8 cellular contexts compared by ENCODE assay signal in the genomic region with DNA sequence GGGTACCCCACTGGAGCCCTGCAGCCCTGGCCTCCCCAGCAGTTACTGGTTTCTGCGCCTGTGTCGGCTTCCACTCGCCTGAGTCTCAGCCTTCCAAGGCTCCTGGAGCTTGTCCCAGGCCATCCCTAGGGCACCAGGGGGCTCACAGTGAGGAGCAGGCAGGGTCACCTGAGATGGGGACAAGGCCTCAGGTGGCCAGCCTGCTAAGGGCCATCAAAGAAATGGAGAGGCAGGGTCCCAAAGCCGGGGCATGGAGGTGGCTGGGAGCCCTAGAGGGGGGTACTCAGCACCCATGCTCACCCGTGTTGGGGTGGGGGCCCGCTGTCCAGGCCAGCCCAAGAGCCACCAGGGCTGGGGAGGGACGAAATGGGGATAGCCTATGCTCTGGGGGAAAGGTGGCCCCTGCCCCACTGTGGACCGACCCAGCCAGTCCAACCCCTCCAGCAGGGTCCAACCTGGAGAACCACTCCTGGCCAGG. TPM values are rescaled to one million over a fixed set of nuclear protein-coding genes. Genes with fewer than 3 reads are reported as not detected.
DNase-seq lines count a peak whose midpoint lies in the region; ATAC-seq and TF ChIP-seq lines count a peak whose summit lies in the region.

No MANE protein-coding gene starts in this region.

- H3K36me3 Mint-ChIP-seq in progenitor cell of endocrine pancreas (ENCODE audit: insufficient read depth) = peaks cover 2% of the 10 kb centered on the region

- H3K27me3 ChIP-seq in SJSA1 (replicated peaks) (no peaks in the 10 kb centered on the region), fibroblast of lung (ENCODE audit: control insufficient read depth, insufficient read depth, low read length) (no peaks in the 10 kb centered on the region)

- H3K36me3 ChIP-seq in ES-I3 (ENCODE audit: insufficient read depth, low read length) (peaks cover 4% of the 10 kb centered on the region), SJSA1 (peaks cover 65% of the 10 kb centered on the region), fibroblast of lung (ENCODE audit: control insufficient read depth, insufficient read depth, low read length) (peaks cover 33% of the 10 kb centered on the region)

- H3K79me2 ChIP-seq in fibroblast of lung (ENCODE audit: control insufficient read depth, insufficient read depth, low read length) = peaks cover 47% of the 10 kb centered on the region

- peak overlapping the region; percentile 72 for H3K4me3 Mint-ChIP-seq in progenitor cell of endocrine pancreas (ENCODE audit: low read depth)

- H3K9ac ChIP-seq in ES-I3 (ENCODE audit: low read depth, low read length) (peak overlapping the region; percentile 89), fibroblast of lung (ENCODE audit: insufficient read depth, low read length) (peak overlapping the region; percentile 83)

- H3K27ac ChIP-seq in SJSA1 (no peak overlapping the region), fibroblast of lung (ENCODE audit: insufficient read depth, low read length) (peak overlapping the region; percentile 77)

- DNase-seq in SJSA1 (ENCODE audit: low read depth in 1 of 2, low spot score in 2 of 2) (no peak), fibroblast of lung (ENCODE audit: low read depth in 2 of 2) (no peak), progenitor cell of endocrine pancreas (ENCODE audit: low spot score, unreplicated experiment) (no peak), GM10266 (ENCODE audit: extremely low spot score) (no peak), pons (ENCODE audit: low spot score) (no peak)

- peak overlapping the region; percentile 95 for H3K4me2 ChIP-seq in fibroblast of lung (ENCODE audit: extremely low read depth, insufficient read depth, low read length)

- H4K20me1 ChIP-seq in fibroblast of lung (ENCODE audit: control insufficient read depth, extremely low read depth, insufficient read depth, low read length) = peaks cover 1% of the 10 kb centered on the region

- H3K9me3 ChIP-seq in ES-I3 (ENCODE audit: control insufficient read depth, insufficient read depth, low read length) (no peaks in the 10 kb centered on the region), SJSA1 (replicated peaks) (peaks cover 13% of the 10 kb centered on the region), fibroblast of lung (ENCODE audit: control insufficient read depth, insufficient read depth, low read depth, low read length) (no peaks in the 10 kb centered on the region)

- ATAC-seq in GM21526 (IDR thresholded peaks at IDR 0.05; ENCODE audit: low FRiP score, unreplicated experiment) (no peak), GM21367 (IDR thresholded peaks at IDR 0.05; ENCODE audit: unreplicated experiment) (no peak)

- peak overlapping the region; percentile 99 for H3K4me3 ChIP-seq in SJSA1
- peak overlapping the region; percentile 65 to 83 (median 82) for H3K4me3 ChIP-seq in fibroblast of lung (replicated peaks in 1 of 4; ENCODE audit: control extremely low read depth in 1 of 4, insufficient read depth in 1 of 4, low read depth in 3 of 4, low read length in 4 of 4)

- H3K4me1 Mint-ChIP-seq in progenitor cell of endocrine pancreas (ENCODE audit: low read depth) = peaks cover 7% of the 10 kb centered on the region

- H3K27me3 Mint-ChIP-seq in progenitor cell of endocrine pancreas = no peaks in the 10 kb centered on the region

- TF ChIP-seq CTCF in fibroblast of lung (conservative IDR thresholded peaks at IDR 0.05 in 1 of 2, IDR thresholded peaks at IDR 0.05 in 1 of 2; ENCODE audit: low read depth in 1 of 2, low read length in 2 of 2) (no peak), progenitor cell of endocrine pancreas (IDR thresholded peaks at IDR 0.05; ENCODE audit: unreplicated experiment) (no peak), GM10266 (IDR thresholded peaks at IDR 0.05; ENCODE audit: control insufficient read depth, insufficient read depth, low read depth, missing control alignments) (no peak)

- no peaks in the 10 kb centered on the region for H3K9me3 Mint-ChIP-seq in progenitor cell of endocrine pancreas (ENCODE audit: low read depth)

- H2AFZ ChIP-seq in fibroblast of lung (ENCODE audit: low read length) = no peak overlapping the region

- peaks cover 10% of the 10 kb centered on the region; the same call in 1 of the 2 replicates for H3K4me1 ChIP-seq in ES-I3 (ENCODE audit: insufficient read depth, low read length)
- H3K4me1 ChIP-seq in SJSA1 (replicated peaks) = peaks cover 45% of the 10 kb centered on the region
- peaks cover 14% of the 10 kb centered on the region for H3K4me1 ChIP-seq in fibroblast of lung (ENCODE audit: control insufficient read depth, extremely low read depth, insufficient read depth, low read length)

- no peak overlapping the region for H3K27ac Mint-ChIP-seq in progenitor cell of endocrine pancreas

RNA-seq across cellular contexts. Expression of a gene that starts 1.3 kb away (rescaled TPM):
- 54.6 and 77.6 TPM in 2 replicates for total RNA-seq in SJSA1 (2014; rRNA removed; shearing (Covaris generic))
- total RNA-seq in fibroblast of lung = 85.0 and 242 TPM in 2 replicates
- 36.8 and 84.2 TPM in 2 replicates for polyA plus RNA-seq in fibroblast of lung
- 140 and 309 TPM in 2 replicates for polyA plus RNA-seq in fibroblast of lung (2012)
- 297 and 334 TPM in 2 replicates for polyA minus RNA-seq in fibroblast of lung (ENCODE audit: low replicate concordance)
- 303 and 308 TPM in 2 replicates for total RNA-seq in progenitor cell of endocrine pancreas

RNA-seq across cellular contexts. Expression of a gene that starts 31.1 kb away (rescaled TPM):
- 181 and 210 TPM in 2 replicates for total RNA-seq in SJSA1 (2014; rRNA removed; shearing (Covaris generic))
- total RNA-seq in fibroblast of lung (41.0 and 46.2 TPM in 2 replicates), progenitor cell of endocrine pancreas (85.2 and 93.8 TPM in 2 replicates)
- 24.6 and 40.9 TPM in 2 replicates for polyA plus RNA-seq in fibroblast of lung
- 31.9 and 53.3 TPM in 2 replicates for polyA plus RNA-seq in fibroblast of lung (2012)
- 21.8 and 64.3 TPM in 2 replicates for polyA minus RNA-seq in fibroblast of lung (ENCODE audit: low replicate concordance)

RNA-seq across cellular contexts. Expression of a gene that starts 45.0 kb away (rescaled TPM):
- 223 and 226 TPM in 2 replicates for total RNA-seq in SJSA1 (2014; rRNA removed; shearing (Covaris generic))
- total RNA-seq in fibroblast of lung (67.0 and 76.6 TPM in 2 replicates), progenitor cell of endocrine pancreas (134 and 137 TPM in 2 replicates)
- polyA plus RNA-seq in fibroblast of lung = 53.3 and 86.1 TPM in 2 replicates
- polyA plus RNA-seq in fibroblast of lung (2012) = 79.8 and 124 TPM in 2 replicates
- polyA minus RNA-seq in fibroblast of lung (ENCODE audit: low replicate concordance) = 169 and 221 TPM in 2 replicates

RNA-seq across cellular contexts. Expression of a gene that starts 45.1 kb away (rescaled TPM):
- 16.7 and 23.8 TPM in 2 replicates for total RNA-seq in SJSA1 (2014; rRNA removed; shearing (Covaris generic))
- total RNA-seq in fibroblast of lung (38.5 and 48.9 TPM in 2 replicates), progenitor cell of endocrine pancreas (60.1 and 65.5 TPM in 2 replicates)
- polyA plus RNA-seq in fibroblast of lung = 14.1 and 14.5 TPM in 2 replicates
- 39.8 and 46.6 TPM in 2 replicates for polyA plus RNA-seq in fibroblast of lung (2012)
- 53.6 and 71.2 TPM in 2 replicates for polyA minus RNA-seq in fibroblast of lung (ENCODE audit: low replicate concordance)

RNA-seq across cellular contexts. Expression of a gene that starts 59.3 kb away (rescaled TPM):
- 128 and 176 TPM in 2 replicates for total RNA-seq in SJSA1 (2014; rRNA removed; shearing (Covaris generic))
- total RNA-seq in fibroblast of lung (38.3 and 43.6 TPM in 2 replicates), progenitor cell of endocrine pancreas (72.2 and 77.6 TPM in 2 replicates)
- 34.8 and 75.3 TPM in 2 replicates for polyA plus RNA-seq in fibroblast of lung
- 48.1 and 90.1 TPM in 2 replicates for polyA plus RNA-seq in fibroblast of lung (2012)
- 121 and 132 TPM in 2 replicates for polyA minus RNA-seq in fibroblast of lung (ENCODE audit: low replicate concordance)
